8 cellular contexts compared by ENCODE assay signal in the genomic region with DNA sequence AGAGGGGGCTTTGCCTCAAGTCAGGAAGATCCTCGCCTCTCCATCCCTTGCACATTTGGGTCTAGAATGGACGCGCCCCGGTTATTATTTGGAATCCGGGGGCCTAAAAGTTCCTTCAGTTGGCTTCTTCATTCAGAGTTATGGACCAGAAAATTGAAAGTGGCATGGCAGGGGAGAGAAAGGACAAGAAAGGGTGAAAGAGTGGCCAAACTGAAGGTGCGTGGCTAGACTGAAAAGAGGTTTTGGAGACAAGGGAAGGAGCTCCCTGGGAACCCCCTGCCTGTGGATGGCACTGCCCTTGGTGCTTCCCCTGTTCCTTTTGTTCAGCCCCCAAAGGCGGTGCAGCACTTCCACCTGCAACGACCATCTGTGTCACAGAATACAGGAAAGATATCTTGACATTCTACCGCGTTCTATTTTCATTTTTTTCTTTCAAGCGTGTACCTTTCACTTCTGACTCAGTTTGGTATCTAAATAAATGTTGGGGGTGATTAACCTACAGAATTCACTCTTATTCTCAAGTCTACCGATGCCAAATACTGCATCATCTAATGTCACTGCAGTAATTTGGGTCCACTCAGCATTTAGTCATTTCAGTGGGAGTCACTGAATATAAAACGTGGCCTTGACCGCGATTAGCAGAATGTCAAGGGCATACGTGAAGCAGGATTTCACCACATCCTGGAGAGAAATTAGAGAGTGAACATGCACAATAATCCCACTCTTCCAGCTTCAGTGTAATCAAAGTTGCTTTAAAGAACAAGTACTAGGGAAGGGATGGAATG.
DNase-seq lines count a peak whose midpoint lies in the region; ATAC-seq and TF ChIP-seq lines count a peak whose summit lies in the region.

No MANE protein-coding gene starts in this region.

- H3K56ac ChIP-seq in IMR-90 (ENCODE audit: extremely low read depth, insufficient read depth, low read length): no peak overlapping the region

- H3K4me1 ChIP-seq in BLaER1 (peaks cover 41% of the 10 kb centered on the region), IMR-90 (ENCODE audit: control insufficient read depth, insufficient read depth, low read length) (peaks cover 2% of the 10 kb centered on the region; the same call in 1 of the 2 replicates), right cardiac atrium (ENCODE audit: control insufficient read depth, insufficient read depth, low read length) (no peaks in the 10 kb centered on the region), smooth muscle cell (ENCODE audit: low read depth) (peaks cover 9% of the 10 kb centered on the region)

- dilution Hi-C loops in IMR-90 (cut with HindIII; ENCODE audit: low sequenced_read_pairs, unreplicated experiment): no loop called here

- H3K4ac ChIP-seq in IMR-90 (ENCODE audit: low read depth, low read length): peak overlapping the region; percentile 18; the same call in 1 of the 2 replicates

- peaks cover 18 to 23% of the 10 kb centered on the region in 2 experiments for H3K79me1 ChIP-seq in IMR-90 (ENCODE audit: low read depth in 1 of 2, low read length in 2 of 2)

- no peak overlapping the region for H2AK5ac ChIP-seq in IMR-90 (ENCODE audit: low read depth, low read length)

- peak overlapping the region; percentile 79 for H3K27ac ChIP-seq in BLaER1
- H3K27ac ChIP-seq in IMR-90 (ENCODE audit: insufficient read depth, low read length): no peak overlapping the region
- no peak overlapping the region for H3K27ac ChIP-seq in right cardiac atrium (ENCODE audit: low read length)
- H3K27ac ChIP-seq in smooth muscle cell (ENCODE audit: low read depth): peak overlapping the region; percentile 45

- CTCF ChIA-PET in IMR-90 (lab: Yijun Ruan, JAX): interaction anchor here (0.6 kb wide), 1 partner anchor 296 kb away, joined by 3 read pairs; no protein-coding TSS in a partner anchor
- CTCF ChIA-PET in HEK293T (lab: Yijun Ruan, JAX): no interaction called here

- H3K36me3 ChIP-seq in BLaER1 (no peaks in the 10 kb centered on the region), IMR-90 (ENCODE audit: control insufficient read depth, insufficient read depth, low read length) (no peaks in the 10 kb centered on the region), smooth muscle cell (ENCODE audit: low read depth) (no peaks in the 10 kb centered on the region)

- peak; percentile 65 for DNase-seq in IMR-90
- DNase-seq in activated T-cell treated with anti-CD3 and anti-CD28 coated beads, Interleukin-2, amount 50 U/mL, for 1 hour: peak; percentile 29
- DNase-seq in right cardiac atrium: peak in 1 of 3 donors; percentile 46
- no peak for DNase-seq in smooth muscle cell (lab: John Stamatoyannopoulos, UW; ENCODE audit: unreplicated experiment)
- no peak for DNase-seq in HEK293T (ENCODE audit: extremely low spot score)
- DNase-seq in NCI-H1694 treated with DMSO at 0.1 percent for 48 hours (lab: John Stamatoyannopoulos, UW): no peak
- no peak for DNase-seq in OCI-M1 (lab: John Stamatoyannopoulos, UW)

- no peaks in the 10 kb centered on the region for H3K27me3 ChIP-seq in BLaER1
- no peaks in the 10 kb centered on the region for H3K27me3 ChIP-seq in IMR-90 (ENCODE audit: control insufficient read depth, insufficient read depth, low read length)
- H3K27me3 ChIP-seq in right cardiac atrium (ENCODE audit: control insufficient read depth, insufficient read depth): no peaks in the 10 kb centered on the region
- H3K27me3 ChIP-seq in smooth muscle cell (ENCODE audit: low read depth): no peaks in the 10 kb centered on the region

- TF ChIP-seq POLR2A in IMR-90 (IDR thresholded peaks at IDR 0.05; ENCODE audit: low read depth, low read length): no peak

- H3F3A ChIP-seq in smooth muscle cell (ENCODE audit: low read depth): peaks cover 9% of the 10 kb centered on the region

- POLR2A ChIA-PET in IMR-90 (lab: Charles Lee; ENCODE audit: unreplicated experiment) (no interaction called here), HEK293T (lab: Yijun Ruan, JAX) (interaction anchor here (1.6 kb wide), 1 partner anchor 19 kb away, joined by 3 read pairs; no protein-coding TSS in a partner anchor)

- ATAC-seq in IMR-90 (ENCODE audit: low read depth): no peak
- no peak for ATAC-seq in right cardiac atrium

- no peaks in the 10 kb centered on the region for H3K9me1 ChIP-seq in IMR-90 (ENCODE audit: insufficient read depth, low read length)

- H3K4me3 ChIP-seq in BLaER1: peak overlapping the region; percentile 72
- H3K4me3 ChIP-seq in IMR-90 (ENCODE audit: insufficient read depth, low read depth, low read length): peak overlapping the region; percentile 82
- peak overlapping the region; percentile 100 for H3K4me3 ChIP-seq in right cardiac atrium (ENCODE audit: low read length)
- H3K4me3 ChIP-seq in smooth muscle cell: peak overlapping the region; percentile 61

- 0 out of 2 replicates have a peak overlapping the region, but pooled peaks have one; percentile 40 for H3K23ac ChIP-seq in IMR-90 (ENCODE audit: low read depth, low read length)

- TF ChIP-seq CTCF in IMR-90 (conservative IDR thresholded peaks at IDR 0.05; ENCODE audit: low read depth, low read length) (no peak), smooth muscle cell (IDR thresholded peaks at IDR 0.05; ENCODE audit: borderline replicate concordance, insufficient read depth, poor library complexity, severe bottlenecking) (no peak)

- peak overlapping the region in 1 of 2 experiments; percentile 5; a peak in 1 of 4 replicates for H4K8ac ChIP-seq in IMR-90 (ENCODE audit: low read depth in 2 of 2, low read length in 2 of 2)

- H3K9me3 ChIP-seq in BLaER1: peaks cover 5% of the 10 kb centered on the region; the same call in 1 of the 2 replicates
- H3K9me3 ChIP-seq in IMR-90 (ENCODE audit: control insufficient read depth, insufficient read depth, low read length): no peaks in the 10 kb centered on the region
- no peaks in the 10 kb centered on the region for H3K9me3 ChIP-seq in right cardiac atrium (ENCODE audit: control insufficient read depth, low read length)
- H3K9me3 ChIP-seq in smooth muscle cell (replicated peaks; ENCODE audit: low read depth): no peaks in the 10 kb centered on the region

- H3K79me2 ChIP-seq in smooth muscle cell (ENCODE audit: low read depth): peaks cover 34% of the 10 kb centered on the region

- no peak overlapping the region for H2BK20ac ChIP-seq in IMR-90 (ENCODE audit: low read depth, low read length)

- H3K14ac ChIP-seq in IMR-90 (replicated peaks; ENCODE audit: low read depth, low read length): 0 out of 2 replicates have a peak overlapping the region, but pooled peaks have one; percentile 2

- H4K91ac ChIP-seq in IMR-90 (ENCODE audit: insufficient read depth, low read depth, low read length): no peak overlapping the region

- H3K18ac ChIP-seq in IMR-90 (ENCODE audit: low read depth, low read length): no peak overlapping the region

- H3K4me2 ChIP-seq in BLaER1 (peak overlapping the region; percentile 76), IMR-90 (ENCODE audit: low read depth, low read length) (peak overlapping the region; percentile 87), smooth muscle cell (peak overlapping the region; percentile 86)

- in situ Hi-C loops in IMR-90 (cut with MboI; ENCODE audit: low sequenced_read_pairs): no loop called here

- no peak for TF ChIP-seq RAD21 in IMR-90 (IDR thresholded peaks at IDR 0.05; ENCODE audit: low read length)

- WGBS in IMR-90 (ENCODE audit: extremely low coverage in 2 of 2, insufficient read length in 1 of 2), 2 experiments: 57% methylated on average over 1 of the region's 16 CpGs; no CpG with 5 or more reads in 1 of the 2 experiments
- WGBS in right cardiac atrium: 51% methylated on average over 16 of the region's 16 CpGs
- 35% methylated on average over 16 of the region's 16 CpGs for WGBS in smooth muscle cell (ENCODE audit: low lambda C conversion rate)

- peak overlapping the region; percentile 98 for H2AFZ ChIP-seq in IMR-90 (replicated peaks; ENCODE audit: low read length, poor library complexity)
- peak overlapping the region; percentile 75 for H2AFZ ChIP-seq in smooth muscle cell (ENCODE audit: low read depth)

- peak overlapping the region; percentile 38 for H2AK9ac ChIP-seq in IMR-90 (replicated peaks; ENCODE audit: low read depth, low read length, poor library complexity)

- H2BK15ac ChIP-seq in IMR-90 (ENCODE audit: low read depth, low read length): no peak overlapping the region

- no peak overlapping the region for H2BK5ac ChIP-seq in IMR-90 (ENCODE audit: low read depth, low read length, poor library complexity, severe bottlenecking)

- no peak overlapping the region for H4K5ac ChIP-seq in IMR-90 (ENCODE audit: low read depth, low read length)

- intact Hi-C loops in IMR-90 (cut with micrococcal nuclease): no loop called here
- intact Hi-C loops in right cardiac atrium (cut with DNase I): no loop called here

- H3K9ac ChIP-seq in BLaER1 (peak overlapping the region; percentile 75), IMR-90 (ENCODE audit: low read depth, low read length) (peak overlapping the region; percentile 59), smooth muscle cell (ENCODE audit: low read depth) (peak overlapping the region; percentile 2)

- BruUV-seq in IMR-90 (replicated peaks; lab: Mats Ljungman, UMichigan): no TSS peak

- H4K20me1 ChIP-seq in BLaER1: peaks cover 30% of the 10 kb centered on the region
- H4K20me1 ChIP-seq in IMR-90 (ENCODE audit: insufficient read depth, low read length): peaks cover 20% of the 10 kb centered on the region; the same call in 1 of the 2 replicates
- peaks cover 34% of the 10 kb centered on the region for H4K20me1 ChIP-seq in smooth muscle cell (ENCODE audit: low read depth)

- no peak overlapping the region for H2BK120ac ChIP-seq in IMR-90 (ENCODE audit: low read depth, low read length)

TF ChIP-seq in IMR-90, 13 proteins besides CTCF, POLR2A, EP300 and RAD21:
- peak; percentile 85 for TF ChIP-seq MAFK (IDR thresholded peaks at IDR 0.05; ENCODE audit: low read depth, low read length)
- no peak for TF ChIP-seq CEBPB (IDR thresholded peaks at IDR 0.05; ENCODE audit: low read depth, low read length)
- TF ChIP-seq NFE2L2 (IDR thresholded peaks at IDR 0.05; ENCODE audit: low read depth, low read length): no peak

TF ChIP-seq in HEK293T, 16 proteins besides CTCF, POLR2A, EP300 and RAD21:
- TF ChIP-seq BHLHE40 (IDR thresholded peaks at IDR 0.05; ENCODE audit: borderline replicate concordance) (no peak), ZNF384 (IDR thresholded peaks at IDR 0.05) (no peak), HDGF (IDR thresholded peaks at IDR 0.05; ENCODE audit: borderline replicate concordance) (no peak), CTBP1 (IDR thresholded peaks at IDR 0.05; ENCODE audit: borderline replicate concordance) (no peak), SUZ12 (IDR thresholded peaks at IDR 0.05) (no peak), ELF4 (IDR thresholded peaks at IDR 0.05) (no peak), FOXA1 (IDR thresholded peaks at IDR 0.05) (no peak), NFRKB (IDR thresholded peaks at IDR 0.05) (no peak), FOXM1 (IDR thresholded peaks at IDR 0.05; ENCODE audit: borderline replicate concordance) (no peak), ARNT (IDR thresholded peaks at IDR 0.05) (no peak)

Comparison
In these comparisons a context has a peak if more than half of its experiments do, and no peak if none do; other contexts are left out.
1. H3K27ac ChIP-seq: peak in BLaER1 (single experiment) and smooth muscle cell (single experiment); none in IMR-90 (single experiment) and right cardiac atrium (single experiment).
2. H3K9ac ChIP-seq: peak in every context shown above with its lines; median percentile 75 in BLaER1; 59 in IMR-90; 2 in smooth muscle cell.
3. DNase-seq: peak in IMR-90 (single experiment) and activated T-cell treated with anti-CD3 and anti-CD28 coated beads, Interleukin-2, amount 50 U/mL, for 1 hour (single experiment); none in smooth muscle cell (single experiment), HEK293T (single experiment), NCI-H1694 treated with DMSO at 0.1 percent for 48 hours (single experiment) and OCI-M1 (single experiment).
4. Peak in every context shown above with its lines, with median percentiles within 50 percentile points of each other: H3K4me2 ChIP-seq and H3K4me3 ChIP-seq.